23 cellular contexts compared by ENCODE assay signal in genomic region chr12:89920866-89921265, GRCh38.
"Had no signal": no experiment of that assay in that cellular context is flagged by ENCODE, and none has a peak within 500 bp of the region (broad histone marks: within the 10 kb centered on the region; RNA-seq: fewer than 3 reads in every experiment).

No MANE protein-coding gene starts in this region.

- DNase-seq: activated CD4-positive, alpha-beta T cell treated with anti-CD3 and anti-CD28 coated beads, Interleukin-2, amount 10 ng/mL, durations not matched to agents 7 days and 5 days; activated CD8-positive, alpha-beta memory T cell treated with anti-CD3 and anti-CD28 coated beads, Interleukin-2, amount 50 U/mL, for 4 hours; activated effector memory CD4-positive, alpha-beta T cell treated with Interleukin-2 at 50 U/mL for 16 hours; activated naive CD4-positive, alpha-beta T cell treated with anti-CD3 and anti-CD28 coated beads, Interleukin-2, amount 10 ng/mL, durations not matched to agents 7 days and 5 days; activated naive CD8-positive, alpha-beta T cell treated with anti-CD3 and anti-CD28 coated beads, Interleukin-2, amount 50 U/mL, for 24 hours; activated T-cell treated with anti-CD3 and anti-CD28 coated beads, Interleukin-2, amount 50 U/mL, for 4 hours; aorta; brain microvascular endothelial cell; central memory CD4-positive, alpha-beta T cell; colonic mucosa; erythroblast; heart right ventricle; left ventricle myocardium inferior; mucosa of descending colon; naive thymus-derived CD4-positive, alpha-beta T cell; stimulated activated CD4-positive, alpha-beta T cell treated with anti-CD3 and anti-CD28 coated beads, Interleukin-4, amount 100 ng/mL, for 24 hours; upper lobe of right lung had no signal

- H3K9me3 ChIP-seq: colonic mucosa, heart right ventricle, left ventricle myocardium inferior, mucosa of descending colon, neutrophil, thoracic aorta, upper lobe of right lung had no signal

- H2AFZ ChIP-seq: parathyroid adenoma had no signal

- H3K27ac ChIP-seq: brain microvascular endothelial cell, colonic mucosa, heart right ventricle, left ventricle myocardium inferior, neutrophil, parathyroid adenoma, thoracic aorta, upper lobe of right lung had no signal

- H3K27me3 ChIP-seq: brain microvascular endothelial cell, colonic mucosa, neutrophil, upper lobe of right lung had no signal

- H3K36me3 ChIP-seq: brain microvascular endothelial cell, colonic mucosa, heart right ventricle, left ventricle myocardium inferior, neutrophil, thoracic aorta, upper lobe of right lung had no signal

- H3K9ac ChIP-seq: parathyroid adenoma had no signal

- ATAC-seq: activated CD4-positive, CD25-positive, alpha-beta regulatory T cell treated with anti-CD3 and anti-CD28 coated beads, Interleukin-2, amount 50 U/mL, for 24 hours; activated naive CD8-positive, alpha-beta T cell treated with anti-CD3 and anti-CD28 coated beads, Interleukin-2, amount 50 U/mL, for 24 hours; activated T-cell treated with anti-CD3 and anti-CD28 coated beads, Interleukin-2, amount 50 U/mL, for 4 hours; heart right ventricle; mucosa of descending colon; naive thymus-derived CD4-positive, alpha-beta T cell; sciatic nerve; stimulated activated effector memory CD8-positive, alpha-beta T cell treated with anti-CD3 and anti-CD28 coated beads, Interleukin-12 subunit alpha, Interleukin-12 subunit beta, amount 100 ng/mL, for 72 hours; upper lobe of right lung had no signal

- H3K4me3 ChIP-seq: colonic mucosa, heart right ventricle, left ventricle myocardium inferior, mucosa of descending colon, thoracic aorta, upper lobe of right lung had no signal

- H3K79me2 ChIP-seq: parathyroid adenoma had no signal

- H3K4me1 ChIP-seq: colonic mucosa, heart right ventricle, left ventricle myocardium inferior, upper lobe of right lung had no signal
